24 cellular contexts compared by ENCODE assay signal in the genomic region with DNA sequence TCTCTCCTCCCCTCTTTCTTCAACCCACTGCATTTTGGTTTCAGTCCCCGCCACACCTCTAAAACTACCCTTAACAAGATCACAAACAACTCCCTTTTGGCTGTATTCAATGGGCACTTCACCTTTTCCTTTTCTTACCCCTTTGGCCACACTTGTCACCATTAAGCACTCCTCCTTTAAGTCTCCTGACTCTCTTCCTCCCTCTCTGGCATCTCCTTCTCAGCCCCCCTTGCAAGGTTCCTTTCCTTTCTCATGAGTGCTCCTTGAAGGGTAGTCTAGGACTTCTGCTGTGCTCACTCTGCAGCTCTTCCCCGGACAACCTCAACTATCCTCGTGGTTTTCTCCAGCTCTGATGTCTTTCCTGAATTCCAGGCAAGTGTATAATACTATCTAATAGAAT.
"Had no signal": no experiment of that assay in that cellular context is flagged by ENCODE, and none has a peak within 500 bp of the region (broad histone marks: within the 10 kb centered on the region; RNA-seq: fewer than 3 reads in every experiment).

No MANE protein-coding gene starts in this region.

- H3K27ac Mint-ChIP-seq: activated CD4-positive, alpha-beta memory T cell treated with anti-CD3 and anti-CD28 coated beads, Interleukin-2, amount 10 ng/mL, durations not matched to agents 7 days and 5 days; activated CD4-positive, alpha-beta T cell treated with anti-CD3 and anti-CD28 coated beads for 36 hours; activated naive CD4-positive, alpha-beta T cell treated with anti-CD3 and anti-CD28 coated beads for 36 hours; activated naive CD8-positive, alpha-beta T cell; activated T-helper 17 cell treated with anti-CD3 and anti-CD28 coated beads, Interleukin-2, amount 50 U/mL, for 72 hours; brain; IgD-negative memory B cell had no signal

- FAIRE-seq: astrocyte had no signal

- H3K36me3 ChIP-seq: WERI-Rb-1 had no signal

- H3K9me2 ChIP-seq: SK-N-SH had no signal

- H3K27ac ChIP-seq: KMS-11, PC-9, WERI-Rb-1 had no signal

- ATAC-seq: activated CD4-positive, alpha-beta T cell treated with anti-CD3 and anti-CD28 coated beads for 36 hours; activated T-helper 17 cell treated with anti-CD3 and anti-CD28 coated beads, Interleukin-2, amount 50 U/mL, for 72 hours had no signal

- H3K9me3 Mint-ChIP-seq: activated CD4-positive, alpha-beta memory T cell treated with anti-CD3 and anti-CD28 coated beads, Interleukin-2, amount 10 ng/mL, durations not matched to agents 7 days and 5 days; activated naive CD4-positive, alpha-beta T cell treated with anti-CD3 and anti-CD28 coated beads for 36 hours; activated T-helper 17 cell treated with anti-CD3 and anti-CD28 coated beads, Interleukin-2, amount 50 U/mL, for 72 hours; brain; IgD-negative memory B cell had no signal

- H2AFZ ChIP-seq: PC-9 had no signal

- H3K36me3 Mint-ChIP-seq: brain, IgD-negative memory B cell had no signal

- H3K4me2 ChIP-seq: KMS-11, PC-9, SK-N-SH had no signal

- H3K9me3 ChIP-seq: SK-N-SH had no signal

- H3K9ac ChIP-seq: KMS-11, SK-N-SH had no signal

- H3K4me3 Mint-ChIP-seq: activated CD4-positive, alpha-beta memory T cell treated with anti-CD3 and anti-CD28 coated beads, Interleukin-2, amount 10 ng/mL, durations not matched to agents 7 days and 5 days; activated CD4-positive, alpha-beta T cell treated with anti-CD3 and anti-CD28 coated beads for 36 hours; activated naive CD4-positive, alpha-beta T cell treated with anti-CD3 and anti-CD28 coated beads for 36 hours; activated naive CD8-positive, alpha-beta T cell; activated T-helper 17 cell treated with anti-CD3 and anti-CD28 coated beads, Interleukin-2, amount 50 U/mL, for 72 hours; brain; IgD-negative memory B cell had no signal

- DNase-seq: activated CD4-positive, alpha-beta memory T cell treated with anti-CD3 and anti-CD28 coated beads, Interleukin-2, amount 10 ng/mL, durations not matched to agents 7 days and 5 days; activated CD4-positive, alpha-beta T cell treated with anti-CD3 and anti-CD28 coated beads for 36 hours; activated CD4-positive, alpha-beta T cell treated with anti-CD3 and anti-CD28 coated beads, Interleukin-2, amount 50 U/mL, for 1 hour; activated gamma-delta T cell; activated naive CD4-positive, alpha-beta T cell treated with anti-CD3 and anti-CD28 coated beads for 36 hours; activated T-cell treated with anti-CD3 and anti-CD28 coated beads for 4 hours; activated T-cell treated with anti-CD3 and anti-CD28 coated beads, Interleukin-2, amount 50 U/mL, for 48 hours; NCI-H1092 treated with DMSO at 0.1 percent for 48 hours; NCI-H1417 treated with DMSO at 0.1 percent for 48 hours; NCI-H1694; NCI-H2029 treated with DMSO at 0.1 percent for 48 hours; NCI-H446; NCI-H524; PC-9; SIG-M5; SK-N-SH; T-helper 1 cell; WERI-Rb-1 had no signal

- H3K27me3 Mint-ChIP-seq: activated naive CD8-positive, alpha-beta T cell had no signal

- H3K4me1 Mint-ChIP-seq: activated CD4-positive, alpha-beta T cell treated with anti-CD3 and anti-CD28 coated beads for 36 hours; activated T-helper 17 cell treated with anti-CD3 and anti-CD28 coated beads, Interleukin-2, amount 50 U/mL, for 72 hours; brain; IgD-negative memory B cell had no signal

- H3K4me3 ChIP-seq: PC-9 had no signal
